Comparison of ENCODE assay signal across 1 cellular context in genomic region chr11:121931748-121932352, GRCh38.
TF ChIP-seq lines count a peak whose summit lies in the region.

No MANE protein-coding gene starts in this region.

TF ChIP-seq in HepG2, 621 proteins besides CTCF, POLR2A, EP300 and RAD21 (continued from another document and continues in another):
- TF ChIP-seq ZNF639 (CRISPR knock-in tag; conservative IDR thresholded peaks at IDR 0.05) (peak; percentile 40; the same call in 1 of the 2 replicates), ZNF761 (CRISPR knock-in tag; conservative IDR thresholded peaks at IDR 0.05) (no peak), ZNF136 (CRISPR knock-in tag; IDR thresholded peaks at IDR 0.05; ENCODE audit: low read depth) (peak; percentile 75; the same call in 1 of the 2 replicates), SSRP1 (CRISPR knock-in tag; IDR thresholded peaks at IDR 0.05) (no peak), ZNF580 (CRISPR knock-in tag; IDR thresholded peaks at IDR 0.05; ENCODE audit: borderline replicate concordance, low read depth) (peak; percentile 89), NCOA5 (CRISPR knock-in tag; IDR thresholded peaks at IDR 0.05) (no peak), GABPB1 (CRISPR knock-in tag; IDR thresholded peaks at IDR 0.05) (peak; percentile 56; the same call in 1 of the 2 replicates), PLSCR1 (CRISPR knock-in tag; IDR thresholded peaks at IDR 0.05; ENCODE audit: borderline replicate concordance) (no peak), HNF1B (CRISPR knock-in tag; IDR thresholded peaks at IDR 0.05) (peak; percentile 81), ZNF530 (CRISPR knock-in tag; IDR thresholded peaks at IDR 0.05; ENCODE audit: low read depth) (no peak), IKZF1 (IDR thresholded peaks at IDR 0.05) (no peak), ZNF512B (CRISPR knock-in tag; IDR thresholded peaks at IDR 0.05; ENCODE audit: borderline replicate concordance) (no peak), ZNF879 (CRISPR knock-in tag; IDR thresholded peaks at IDR 0.05) (no peak), KDM2A (CRISPR knock-in tag; IDR thresholded peaks at IDR 0.05; ENCODE audit: borderline replicate concordance, low read depth) (0 out of 2 replicates have a peak, but pooled peaks have one; percentile 37), FOSL2 (CRISPR knock-in tag; IDR thresholded peaks at IDR 0.05) (peak; percentile 89), ZNF709 (CRISPR knock-in tag; IDR thresholded peaks at IDR 0.05) (no peak), TEF (CRISPR knock-in tag; IDR thresholded peaks at IDR 0.05) (no peak), HNF4A (CRISPR knock-in tag; IDR thresholded peaks at IDR 0.05) (peak; percentile 99), MAFG (CRISPR knock-in tag; IDR thresholded peaks at IDR 0.05) (no peak), ZNF766 (CRISPR knock-in tag; IDR thresholded peaks at IDR 0.05; ENCODE audit: borderline replicate concordance) (no peak), IKZF5 (CRISPR knock-in tag; IDR thresholded peaks at IDR 0.05) (peak; percentile 92), YEATS4 (CRISPR knock-in tag; IDR thresholded peaks at IDR 0.05; ENCODE audit: borderline replicate concordance) (peak; percentile 57; the same call in 1 of the 2 replicates), ZBTB3 (CRISPR knock-in tag; IDR thresholded peaks at IDR 0.05; ENCODE audit: borderline replicate concordance, low read depth) (no peak), MXI1 (IDR thresholded peaks at IDR 0.05; ENCODE audit: borderline replicate concordance, low read depth, low read length) (peak; percentile 38; the same call in 1 of the 3 replicates), HOMEZ (CRISPR knock-in tag; IDR thresholded peaks at IDR 0.05; ENCODE audit: low read depth) (peak; percentile 91; the same call in 1 of the 2 replicates), FOXO4 (CRISPR knock-in tag; conservative IDR thresholded peaks at IDR 0.05) (no peak), SMARCC2 (IDR thresholded peaks at IDR 0.05) (no peak), ZFAT (CRISPR knock-in tag; conservative IDR thresholded peaks at IDR 0.05) (no peak), ZNF280D (CRISPR knock-in tag; IDR thresholded peaks at IDR 0.05) (0 out of 2 replicates have a peak, but pooled peaks have one; percentile 67), HIC2 (CRISPR knock-in tag; IDR thresholded peaks at IDR 0.05; ENCODE audit: low read depth) (peak; percentile 81; the same call in 1 of the 2 replicates), ZBTB39 (CRISPR knock-in tag; IDR thresholded peaks at IDR 0.05) (0 out of 2 replicates have a peak, but pooled peaks have one; percentile 16), ZBTB21 (CRISPR knock-in tag; IDR thresholded peaks at IDR 0.05) (no peak), ZNF484 (CRISPR knock-in tag; IDR thresholded peaks at IDR 0.05; ENCODE audit: borderline replicate concordance, low read depth) (no peak), FOXP4 (CRISPR knock-in tag; IDR thresholded peaks at IDR 0.05) (peak; percentile 94), NCOR1 (IDR thresholded peaks at IDR 0.05; ENCODE audit: borderline replicate concordance, low read length) (peak; percentile 99)
